Comparison of ENCODE assay signal across 9 cellular contexts in genomic region chr4:99404595-99405287, GRCh38. TPM values are rescaled to one million over a fixed set of nuclear protein-coding genes. Genes with fewer than 3 reads are reported as not detected.
A peak's percentile ranks its signal among the peaks of the same experiment; 100 is the strongest.
DNase-seq lines count a peak whose midpoint lies in the region; ATAC-seq, FAIRE-seq and TF ChIP-seq lines count a peak whose summit lies in the region.
"Had no signal": no experiment of that assay in that cellular context is flagged by ENCODE, and none has a peak within 500 bp of the region (broad histone marks: within the 10 kb centered on the region; RNA-seq: fewer than 3 reads in every experiment).

No MANE protein-coding gene starts in this region.

- H3K9ac ChIP-seq in keratinocyte (ENCODE audit: control insufficient read depth, extremely low read depth, insufficient read depth, low read length) = no peak overlapping the region

- H3K9me3 ChIP-seq in keratinocyte (ENCODE audit: control insufficient read depth, low read depth, low read length) = no peaks in the 10 kb centered on the region

- no peak overlapping the region for H3K27ac Mint-ChIP-seq in activated CD8-positive, alpha-beta memory T cell treated with anti-CD3 and anti-CD28 coated beads, Interleukin-2, amount 10 ng/mL, durations not matched to agents 7 days and 5 days
- no peak overlapping the region for H3K27ac Mint-ChIP-seq in activated B cell treated with CpG ODN at 0.5 μM for 24 hours

- POLR2A ChIA-PET in activated B cell treated with CpG ODN at 0.5 μM for 24 hours (lab: Charles Lee) = interaction anchor here (0.6 to 2.0 kb wide), 3 partner anchors 316 to 1261 kb away, joined by 4 to 9 read pairs (median 5); partner anchors contain the start of genes ADH5 and STPG2

- H2AFZ ChIP-seq in keratinocyte (ENCODE audit: control insufficient read depth, low read length) = no peak overlapping the region

- intact Hi-C loops in activated B cell treated with CpG ODN at 0.5 μM for 24 hours (cut with micrococcal nuclease) = loop anchor here (1.0 to 10.0 kb wide), 7 partner anchors 286 to 1290 kb away; partner anchors contain the start of genes METAP1 and STPG2

- dilution Hi-C loops in keratinocyte (cut with MboI; ENCODE audit: extremely low pct_ligation_motif_present, low sequenced_read_pairs) = no loop called here

- peaks cover 22% of the 10 kb centered on the region for H3K4me1 Mint-ChIP-seq in activated CD8-positive, alpha-beta memory T cell treated with anti-CD3 and anti-CD28 coated beads, Interleukin-2, amount 10 ng/mL, durations not matched to agents 7 days and 5 days
- peaks cover 7% of the 10 kb centered on the region for H3K4me1 Mint-ChIP-seq in activated B cell treated with CpG ODN at 0.5 μM for 24 hours

- no peaks in the 10 kb centered on the region for H3K36me3 ChIP-seq in keratinocyte (ENCODE audit: control insufficient read depth in 2 of 2, extremely low read depth in 1 of 2, insufficient read depth in 2 of 2, low read length in 2 of 2)

- DNase-seq in activated CD8-positive, alpha-beta memory T cell treated with anti-CD3 and anti-CD28 coated beads, Interleukin-2, amount 10 ng/mL, durations not matched to agents 7 days and 5 days = peak; percentile 64
- DNase-seq in activated CD8-positive, alpha-beta memory T cell treated with anti-CD3 and anti-CD28 coated beads, Interleukin-2, amount 50 U/mL, for 4 hours = no peak
- DNase-seq in activated B cell treated with CpG ODN at 0.5 μM for 24 hours (no peak), keratinocyte (ENCODE audit: low read depth, low spot score) (peak; percentile 69), superior temporal gyrus (ENCODE audit: extremely low spot score) (no peak), DMS114 treated with DMSO at 0.1 percent for 48 hours (lab: John Stamatoyannopoulos, UW; ENCODE audit: unreplicated experiment) (no peak)
- no peak for DNase-seq in activated effector memory CD4-positive, alpha-beta T cell treated with Interleukin-2 at 50 U/mL for 16 hours

- peak overlapping the region in 1 of 3 experiments; percentile 22 for H3K4me3 ChIP-seq in keratinocyte (ENCODE audit: control insufficient read depth in 2 of 3, extremely low read depth in 1 of 3, insufficient read depth in 2 of 3, low read depth in 1 of 3, low read length in 3 of 3)

- H3K27ac ChIP-seq in keratinocyte (ENCODE audit: control insufficient read depth, insufficient read depth, low read length) = peak overlapping the region; percentile 44

- H3K9me3 Mint-ChIP-seq in activated CD8-positive, alpha-beta memory T cell treated with anti-CD3 and anti-CD28 coated beads, Interleukin-2, amount 10 ng/mL, durations not matched to agents 7 days and 5 days (ENCODE audit: low read depth) = no peaks in the 10 kb centered on the region
- no peaks in the 10 kb centered on the region for H3K9me3 Mint-ChIP-seq in activated B cell treated with CpG ODN at 0.5 μM for 24 hours
- H3K9me3 Mint-ChIP-seq: CD4-positive, CD25-positive, alpha-beta regulatory T cell had no signal

- no peaks in the 10 kb centered on the region for H3K9me1 ChIP-seq in keratinocyte (ENCODE audit: control insufficient read depth, extremely low read depth, insufficient read depth, low read length)

- peak; percentile 82 for ATAC-seq in activated CD8-positive, alpha-beta memory T cell treated with anti-CD3 and anti-CD28 coated beads, Interleukin-2, amount 10 ng/mL, durations not matched to agents 7 days and 5 days
- ATAC-seq in HG03039 (IDR thresholded peaks at IDR 0.05; ENCODE audit: unreplicated experiment) (peak; percentile 90), activated B cell treated with CpG ODN at 0.5 μM for 24 hours (ENCODE audit: low read depth) (peak; percentile 62)

- no peaks in the 10 kb centered on the region for H3K27me3 ChIP-seq in keratinocyte (ENCODE audit: control insufficient read depth, extremely low read depth, insufficient read depth, low read length)

- no peaks in the 10 kb centered on the region for H3K36me3 Mint-ChIP-seq in activated CD8-positive, alpha-beta memory T cell treated with anti-CD3 and anti-CD28 coated beads, Interleukin-2, amount 10 ng/mL, durations not matched to agents 7 days and 5 days
- no peaks in the 10 kb centered on the region for H3K36me3 Mint-ChIP-seq in activated B cell treated with CpG ODN at 0.5 μM for 24 hours (ENCODE audit: low read depth)
- H3K36me3 Mint-ChIP-seq: CD4-positive, CD25-positive, alpha-beta regulatory T cell had no signal

- H3K4me2 ChIP-seq in keratinocyte (ENCODE audit: control insufficient read depth, extremely low read depth, insufficient read depth, low read depth, low read length) = peak overlapping the region; percentile 61

- TF ChIP-seq CTCF in activated B cell treated with CpG ODN at 0.5 μM for 24 hours (IDR thresholded peaks at IDR 0.05) = no peak
- no peak for TF ChIP-seq CTCF in keratinocyte (optimal IDR thresholded peaks at IDR 0.05 in 1 of 3, IDR thresholded peaks at IDR 0.05 in 1 of 3, conservative IDR thresholded peaks at IDR 0.05 in 1 of 3; ENCODE audit: extremely low read depth in 1 of 3, insufficient read depth in 2 of 3, low read length in 3 of 3)

- FAIRE-seq in keratinocyte (lab: Jason Lieb, UNC) = peak; percentile 92

- H3K27me3 Mint-ChIP-seq in activated CD8-positive, alpha-beta memory T cell treated with anti-CD3 and anti-CD28 coated beads, Interleukin-2, amount 10 ng/mL, durations not matched to agents 7 days and 5 days = peaks cover 32% of the 10 kb centered on the region
- no peaks in the 10 kb centered on the region for H3K27me3 Mint-ChIP-seq in activated B cell treated with CpG ODN at 0.5 μM for 24 hours

- H3K4me1 ChIP-seq in keratinocyte (ENCODE audit: control insufficient read depth, extremely low read depth, insufficient read depth, low read length) = peaks cover 17% of the 10 kb centered on the region

- no peaks in the 10 kb centered on the region for H3K79me2 ChIP-seq in keratinocyte (ENCODE audit: control insufficient read depth, insufficient read depth, low read length)

- CTCF ChIA-PET in activated CD8-positive, alpha-beta memory T cell treated with anti-CD3 and anti-CD28 coated beads, Interleukin-2, amount 10 ng/mL, durations not matched to agents 7 days and 5 days (lab: Charles Lee) = interaction anchor here (0.7 to 4.5 kb wide), 15 partner anchors 9 to 1253 kb away, joined by 3 to 28 read pairs (median 5); partner anchors contain the start of genes ADH5 and METAP1
- CTCF ChIA-PET in activated B cell treated with CpG ODN at 0.5 μM for 24 hours (lab: Charles Lee) = interaction anchor here (0.8 to 3.1 kb wide), 8 partner anchors 17 to 937 kb away, joined by 3 to 16 read pairs (median 4); partner anchors contain the start of gene METAP1

- H4K20me1 ChIP-seq in keratinocyte (ENCODE audit: control insufficient read depth, extremely low read depth, insufficient read depth, low read length) = no peaks in the 10 kb centered on the region

- no peak overlapping the region for H3K4me3 Mint-ChIP-seq in activated CD8-positive, alpha-beta memory T cell treated with anti-CD3 and anti-CD28 coated beads, Interleukin-2, amount 10 ng/mL, durations not matched to agents 7 days and 5 days
- H3K4me3 Mint-ChIP-seq in activated B cell treated with CpG ODN at 0.5 μM for 24 hours = no peak overlapping the region
- H3K4me3 Mint-ChIP-seq: CD4-positive, CD25-positive, alpha-beta regulatory T cell had no signal

RNA-seq across cellular contexts. Expression of gene ADH7, which starts 30.4 kb away (rescaled TPM):
- total RNA-seq in activated CD8-positive, alpha-beta memory T cell treated with anti-CD3 and anti-CD28 coated beads, Interleukin-2, amount 10 ng/mL, durations not matched to agents 7 days and 5 days = not detected
- total RNA-seq in activated B cell treated with CpG ODN at 0.5 μM for 24 hours = not detected in 2 replicates
- 0.16 to 2.2 TPM (median 0.56 TPM) in 3 replicates for polyA plus RNA-seq in keratinocyte
- polyA plus RNA-seq in keratinocyte (2011; ENCODE audit: low read depth) = 1.3 TPM
- polyA plus RNA-seq in keratinocyte (2011; cell fraction: cytosol; rRNA removed) = 0.19 and 0.32 TPM in 2 replicates
- 0.51 and 0.85 TPM in 2 replicates for polyA plus RNA-seq in keratinocyte (2011; cell fraction: nucleus; rRNA removed)
- polyA plus RNA-seq in keratinocyte (2012; ENCODE audit: low replicate concordance) = 0.06 and 0.93 TPM in 2 replicates
- polyA minus RNA-seq in keratinocyte = 1.6 TPM in 1 of 3 replicates, not detected in the others
- polyA minus RNA-seq in keratinocyte (2011; cell fraction: cytosol; rRNA and poly(A)+ RNA removed) = not detected
- 0.78 TPM in 1 of 2 replicates, not detected in the other for polyA minus RNA-seq in keratinocyte (2011; cell fraction: nucleus; rRNA and poly(A)+ RNA removed)
- total RNA-seq: CD4-positive, CD25-positive, alpha-beta regulatory T cell had no signal
- polyA plus RNA-seq: CD4-positive, CD25-positive, alpha-beta regulatory T cell had no signal

RNA-seq across cellular contexts. Expression of gene ADH1C, which starts 52.2 kb away (rescaled TPM):
- not detected for total RNA-seq in activated CD8-positive, alpha-beta memory T cell treated with anti-CD3 and anti-CD28 coated beads, Interleukin-2, amount 10 ng/mL, durations not matched to agents 7 days and 5 days
- not detected in 2 replicates for total RNA-seq in activated B cell treated with CpG ODN at 0.5 μM for 24 hours
- polyA plus RNA-seq in keratinocyte = 0.03 TPM in 1 of 3 replicates, not detected in the others
- polyA plus RNA-seq in keratinocyte (2011; ENCODE audit: low read depth) = not detected
- not detected in 2 replicates for polyA plus RNA-seq in keratinocyte (2011; cell fraction: cytosol; rRNA removed)
- not detected in 2 replicates for polyA plus RNA-seq in keratinocyte (2011; cell fraction: nucleus; rRNA removed)
- polyA plus RNA-seq in keratinocyte (2012; ENCODE audit: low replicate concordance) = not detected in 2 replicates
- 0.93 TPM in 1 of 3 replicates, not detected in the others for polyA minus RNA-seq in keratinocyte
- polyA minus RNA-seq in keratinocyte (2011; cell fraction: cytosol; rRNA and poly(A)+ RNA removed) = not detected
- not detected in 2 replicates for polyA minus RNA-seq in keratinocyte (2011; cell fraction: nucleus; rRNA and poly(A)+ RNA removed)
- total RNA-seq: CD4-positive, CD25-positive, alpha-beta regulatory T cell had no signal
- polyA plus RNA-seq: CD4-positive, CD25-positive, alpha-beta regulatory T cell had no signal

Comparison
In these comparisons a context has a peak if more than half of its experiments do, and no peak if none do; other contexts are left out.
1. DNase-seq: peak in activated CD8-positive, alpha-beta memory T cell treated with anti-CD3 and anti-CD28 coated beads, Interleukin-2, amount 10 ng/mL, durations not matched to agents 7 days and 5 days (single experiment) and keratinocyte (single experiment); none in activated CD8-positive, alpha-beta memory T cell treated with anti-CD3 and anti-CD28 coated beads, Interleukin-2, amount 50 U/mL, for 4 hours (single experiment), activated B cell treated with CpG ODN at 0.5 μM for 24 hours (single experiment), superior temporal gyrus (single experiment), activated effector memory CD4-positive, alpha-beta T cell treated with Interleukin-2 at 50 U/mL for 16 hours (single experiment) and DMS114 treated with DMSO at 0.1 percent for 48 hours (single experiment).
2. Peak in every context shown above with its lines, with median percentiles within 50 percentile points of each other: ATAC-seq.